ENCODE assay signal across 8 cellular contexts in genomic region chr13:21074601-21075302, GRCh38. TPM values are rescaled to one million over a fixed set of nuclear protein-coding genes. Genes with fewer than 3 reads are reported as not detected.
DNase-seq lines count a peak whose midpoint lies in the region; ATAC-seq and TF ChIP-seq lines count a peak whose summit lies in the region.

No MANE protein-coding gene starts in this region.

- no peaks in the 10 kb centered on the region for H3K27me3 ChIP-seq in adipocyte (replicated peaks; ENCODE audit: control insufficient read depth, insufficient read depth, low read length)
- H3K27me3 ChIP-seq in transverse colon = peaks cover 27% of the 10 kb centered on the region
- no peaks in the 10 kb centered on the region for H3K27me3 ChIP-seq in brain microvascular endothelial cell (replicated peaks)

- WGBS in transverse colon (ENCODE audit: low coverage in 1 of 2), 2 donors = 56 to 63% methylated on average over 11 to 15 of the region's 15 CpGs

- intact Hi-C loops in transverse colon (cut with DNase I; ENCODE audit: low total_unique reads) = no loop called here

- peak overlapping the region; percentile 40 to 56 (median 49) for H3K27ac ChIP-seq in transverse colon
- no peak overlapping the region for H3K27ac ChIP-seq in brain microvascular endothelial cell

- peak overlapping the region; percentile 88 for H3K9ac ChIP-seq in adipocyte (ENCODE audit: low read length)

- H3K4me3 Mint-ChIP-seq in memory B cell = peak overlapping the region; percentile 71

- no peak overlapping the region for H3K27ac Mint-ChIP-seq in memory B cell

- ATAC-seq in memory B cell (ENCODE audit: low read depth) = no peak
- no peak for ATAC-seq in HG02970 (IDR thresholded peaks at IDR 0.05; ENCODE audit: low FRiP score, unreplicated experiment)

- no peak for TF ChIP-seq POLR2A in transverse colon (IDR thresholded peaks at IDR 0.05)

- H3K9me3 ChIP-seq in adipocyte (ENCODE audit: control insufficient read depth, low read length) (no peaks in the 10 kb centered on the region), transverse colon (no peaks in the 10 kb centered on the region)

- TF ChIP-seq CTCF in transverse colon (IDR thresholded peaks at IDR 0.05) = no peak
- TF ChIP-seq CTCF in brain microvascular endothelial cell (IDR thresholded peaks at IDR 0.05; ENCODE audit: low read depth, low read length, missing control alignments) = no peak

- H3K36me3 Mint-ChIP-seq in memory B cell = no peaks in the 10 kb centered on the region

- no peak for TF ChIP-seq EP300 in transverse colon (IDR thresholded peaks at IDR 0.05; ENCODE audit: low read depth)

- H3K4me3 ChIP-seq in adipocyte (ENCODE audit: low read length) (peak overlapping the region; percentile 82), transverse colon (peak overlapping the region in 1 of 4 donors; percentile 46), brain microvascular endothelial cell (ENCODE audit: low read depth, low read length) (no peak overlapping the region)

- in situ Hi-C loops in transverse colon (cut with MboI; ENCODE audit: low pct_ligation_motif_present in 1 of 4, low pct_unique_long_range_greater_than_20kb in 1 of 4, low sequenced_read_pairs in 3 of 4) (loop anchor here in 1 of 4 donors (25.0 kb wide), 1 partner anchor 362 kb away; the partner anchor contains the start of gene IL17D), brain microvascular endothelial cell (cut with HindIII; ENCODE audit: low pct_ligation_motif_present, low sequenced_read_pairs) (no loop called here)

- DNase-seq in activated gamma-delta T cell treated with Interleukin-2 at 50 U/mL for 16 hours (peak; percentile 51), activated gamma-delta T cell (lab: John Stamatoyannopoulos, UW) (no peak), adipocyte (ENCODE audit: low read depth) (no peak), memory B cell (ENCODE audit: low spot score in 2 of 2) (no peak), transverse colon (no peak), brain microvascular endothelial cell (no peak), HUDEP-2 (lab: John Stamatoyannopoulos, UW; ENCODE audit: unreplicated experiment in 76 of 76) (no peak)

- H3K4me1 Mint-ChIP-seq in memory B cell = peaks cover 9% of the 10 kb centered on the region

- no peaks in the 10 kb centered on the region for H3K9me3 Mint-ChIP-seq in memory B cell

- peaks cover 19% of the 10 kb centered on the region for H3K27me3 Mint-ChIP-seq in memory B cell

- H3K36me3 ChIP-seq in adipocyte (ENCODE audit: control insufficient read depth, insufficient read depth, low read length, severe bottlenecking) (no peaks in the 10 kb centered on the region), transverse colon (no peaks in the 10 kb centered on the region), brain microvascular endothelial cell (replicated peaks) (no peaks in the 10 kb centered on the region)

- H3K4me1 ChIP-seq in adipocyte (ENCODE audit: control insufficient read depth, insufficient read depth, low read length) (peaks cover 30% of the 10 kb centered on the region), transverse colon (peaks cover 0 to 11% (median 5%) of the 10 kb centered on the region in 4 donors)

RNA-seq across cellular contexts. Expression of gene LATS2, which starts 13.4 kb away (rescaled TPM):
- 10 to 100 TPM in 3 of 4 donors, 1 to 10 TPM in 1; 8.9 to 15.7 (median 12.5) TPM for total RNA-seq in transverse colon
